Comparison of ENCODE assay signal across 24 cellular contexts in the genomic region with DNA sequence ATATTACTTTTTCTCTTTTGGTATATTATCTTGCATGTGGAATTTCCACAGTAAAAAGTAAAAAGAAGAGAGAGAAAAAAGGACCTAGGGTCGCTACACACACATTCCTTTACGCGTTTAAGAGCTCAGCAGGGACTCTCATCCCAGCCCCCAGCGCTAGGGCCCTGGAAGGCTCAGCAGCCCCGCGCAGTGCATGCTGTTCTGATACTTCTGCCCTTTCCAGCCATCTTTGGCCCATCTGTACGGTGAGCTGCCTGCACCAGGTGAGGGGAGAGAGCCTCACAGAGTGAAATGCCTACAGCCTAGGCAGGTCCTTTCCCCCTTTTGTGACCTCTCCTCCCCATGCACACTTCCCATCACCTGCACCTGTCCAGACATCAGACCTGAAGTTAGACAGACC. TPM values are rescaled to one million over a fixed set of nuclear protein-coding genes. Genes with fewer than 3 reads are reported as not detected.
DNase-seq lines count a peak whose midpoint lies in the region; ATAC-seq and TF ChIP-seq lines count a peak whose summit lies in the region.
"Had no signal": no experiment of that assay in that cellular context is flagged by ENCODE, and none has a peak within 500 bp of the region (broad histone marks: within the 10 kb centered on the region; RNA-seq: fewer than 3 reads in every experiment).

No MANE protein-coding gene starts in this region.

- H3K4me1 Mint-ChIP-seq in endothelial cell (ENCODE audit: unreplicated experiment) = peaks cover 11% of the 10 kb centered on the region

- no peak for ATAC-seq in Right ventricle myocardium superior (ENCODE audit: poor library complexity)
- ATAC-seq in GM21526 (IDR thresholded peaks at IDR 0.05; ENCODE audit: low FRiP score, unreplicated experiment) = no peak
- ATAC-seq in HG03159 (IDR thresholded peaks at IDR 0.05; ENCODE audit: unreplicated experiment) = no peak
- ATAC-seq: activated T-cell treated with anti-CD3 and anti-CD28 coated beads, Interleukin-2, amount 50 U/mL, for 72 hours; foreskin keratinocyte; left ventricle myocardium superior; mucosa of descending colon had no signal

- peaks cover 4% of the 10 kb centered on the region for H3K36me3 Mint-ChIP-seq in endothelial cell (ENCODE audit: low read depth, unreplicated experiment)
- H3K36me3 Mint-ChIP-seq: activated naive CD4-positive, alpha-beta T cell treated with anti-CD3 and anti-CD28 coated beads, Interleukin-2, amount 10 ng/mL, durations not matched to agents 7 days and 5 days had no signal

- H3K4me1 ChIP-seq in sigmoid colon = peaks cover 3 to 86% (median 75%) of the 10 kb centered on the region in 4 donors
- H3K4me1 ChIP-seq: BE2C had no signal

- peaks cover 0 to 17% (median 8%) of the 10 kb centered on the region in 4 donors for H3K36me3 ChIP-seq in sigmoid colon
- H3K36me3 ChIP-seq: BE2C had no signal

- H3K27me3 ChIP-seq in sigmoid colon = no peaks in the 10 kb centered on the region
- H3K27me3 ChIP-seq: BE2C, foreskin keratinocyte, hepatocyte, MG63 had no signal

- intact Hi-C loops in cardiac septum (cut with DNase I) (no loop called here), Right ventricle myocardium superior (cut with DNase I) (loop anchor here (5.0 kb wide), 1 partner anchor 45 kb away; no protein-coding TSS in a partner anchor), sigmoid colon (cut with DNase I) (loop anchor here (2.0 kb wide), 2 partner anchors 16 to 44 kb away; no protein-coding TSS in a partner anchor)

- peak overlapping the region; percentile 93 to 98 (median 94) for H3K27ac ChIP-seq in sigmoid colon
- H3K27ac ChIP-seq: foreskin keratinocyte, hepatocyte had no signal

- WGBS in sigmoid colon, 2 donors = 94 to 95% methylated on average over 7 of the region's 7 CpGs

- no peak for TF ChIP-seq POLR2A in sigmoid colon (IDR thresholded peaks at IDR 0.05)

- peaks cover 13% of the 10 kb centered on the region for H3K27me3 Mint-ChIP-seq in endothelial cell (ENCODE audit: unreplicated experiment)

- TF ChIP-seq EP300 in sigmoid colon (IDR thresholded peaks at IDR 0.05) = no peak

- no peaks in the 10 kb centered on the region for H3K9me3 ChIP-seq in sigmoid colon
- H3K9me3 ChIP-seq: BE2C, MG63, mucosa of descending colon had no signal

- no peak overlapping the region for H3K27ac Mint-ChIP-seq in endothelial cell (ENCODE audit: unreplicated experiment)
- H3K27ac Mint-ChIP-seq: activated naive CD4-positive, alpha-beta T cell treated with anti-CD3 and anti-CD28 coated beads, Interleukin-2, amount 10 ng/mL, durations not matched to agents 7 days and 5 days; activated T-cell treated with anti-CD3 and anti-CD28 coated beads, Interleukin-2, amount 50 U/mL, for 72 hours had no signal

- H3K4me3 Mint-ChIP-seq in endothelial cell (ENCODE audit: unreplicated experiment) = peak overlapping the region; percentile 62
- H3K4me3 Mint-ChIP-seq: activated naive CD4-positive, alpha-beta T cell treated with anti-CD3 and anti-CD28 coated beads, Interleukin-2, amount 10 ng/mL, durations not matched to agents 7 days and 5 days; activated T-cell treated with anti-CD3 and anti-CD28 coated beads, Interleukin-2, amount 50 U/mL, for 72 hours had no signal

- TF ChIP-seq CTCF in endothelial cell (IDR thresholded peaks at IDR 0.05; ENCODE audit: unreplicated experiment) (no peak), sigmoid colon (IDR thresholded peaks at IDR 0.05) (no peak)

- peak; percentile 41 for DNase-seq in cardiac septum (ENCODE audit: low spot score)
- no peak for DNase-seq in Right ventricle myocardium superior
- no peak for DNase-seq in endothelial cell (ENCODE audit: low spot score)
- no peak for DNase-seq in sigmoid colon
- no peak for DNase-seq in AML-193 (lab: John Stamatoyannopoulos, UW)
- DNase-seq in activated CD4-positive, CD25-positive, alpha-beta regulatory T cell treated with anti-CD3 and anti-CD28 coated beads, Interleukin-2, amount 50 U/mL, for 72 hours = no peak
- DNase-seq: activated CD4-positive, alpha-beta T cell treated with anti-CD3 and anti-CD28 coated beads for 48 hours; activated naive CD4-positive, alpha-beta T cell treated with anti-CD3 and anti-CD28 coated beads, Interleukin-2, amount 10 ng/mL, durations not matched to agents 7 days and 5 days; activated T-cell treated with anti-CD3 and anti-CD28 coated beads, Interleukin-2, amount 50 U/mL, for 72 hours; anterior cingulate cortex; BE2C; foreskin keratinocyte; left ventricle myocardium superior; MG63; NCI-H1417; NCI-H2081 treated with DMSO at 0.1 percent for 48 hours; NCI-H446 treated with DMSO at 0.1 percent for 48 hours; SIG-M5; T-helper 1 cell had no signal

- no peaks in the 10 kb centered on the region for H3K9me3 Mint-ChIP-seq in endothelial cell (ENCODE audit: unreplicated experiment)
- H3K9me3 Mint-ChIP-seq: activated naive CD4-positive, alpha-beta T cell treated with anti-CD3 and anti-CD28 coated beads, Interleukin-2, amount 10 ng/mL, durations not matched to agents 7 days and 5 days; activated T-cell treated with anti-CD3 and anti-CD28 coated beads, Interleukin-2, amount 50 U/mL, for 72 hours had no signal

- H3K4me3 ChIP-seq in sigmoid colon = no peak overlapping the region
- H3K4me3 ChIP-seq: hepatocyte, MG63, mucosa of descending colon had no signal

RNA-seq across cellular contexts. Expression of gene LTBR, which starts 1.6 kb away (rescaled TPM):
- total RNA-seq in cardiac septum = 29.4 TPM
- 23.2 TPM for total RNA-seq in Right ventricle myocardium superior
- 40.3 TPM for total RNA-seq in endothelial cell (ENCODE audit: unreplicated experiment)
- 100 to 1,000 TPM in 3 of 4 donors, 10 to 100 TPM in 1; 85.2 to 200 (median 125) TPM for total RNA-seq in sigmoid colon
- 10 to 100 TPM; 36.3 to 85.2 (median 37.8) TPM for polyA plus RNA-seq in sigmoid colon
- total RNA-seq: A172 had no signal

RNA-seq across cellular contexts. Expression of gene SCNN1A, which starts 7.0 kb away (rescaled TPM):
- 0.46 TPM for total RNA-seq in cardiac septum
- total RNA-seq in Right ventricle myocardium superior = not detected
- total RNA-seq in endothelial cell (ENCODE audit: unreplicated experiment) = 2.2 TPM
- total RNA-seq in sigmoid colon = 1 to 10 TPM in 3 of 4 donors, under 1 TPM in 1; 0.82 to 7.2 (median 1.1) TPM
- polyA plus RNA-seq in sigmoid colon = 100 to 1,000 TPM in 1 of 3 donors, 10 to 100 TPM in 2; 51.1 to 169 (median 53.5) TPM

RNA-seq across cellular contexts. Expression of gene TNFRSF1A, which starts 40.5 kb away (rescaled TPM):
- 60.0 TPM for total RNA-seq in cardiac septum
- total RNA-seq in Right ventricle myocardium superior = 47.9 TPM
- 125 TPM for total RNA-seq in endothelial cell (ENCODE audit: unreplicated experiment)
- total RNA-seq in sigmoid colon = 100 to 1,000 TPM; 135 to 191 (median 176) TPM
- 100 to 1,000 TPM in 1 of 3 donors, 10 to 100 TPM in 2; 31.7 to 107 (median 74.5) TPM for polyA plus RNA-seq in sigmoid colon
